ENCODE assay signal across 1 cellular context in genomic region chr17:81295678-81296381, GRCh38.
A peak's percentile ranks its signal among the peaks of the same experiment; 100 is the strongest.
TF ChIP-seq lines count a peak whose summit lies in the region.

No MANE protein-coding gene starts in this region.

TF ChIP-seq in K562, 482 proteins besides CTCF, POLR2A, EP300 and RAD21 (continued from another document and continues in another):
- TF ChIP-seq HOMEZ (CRISPR knock-in tag; IDR thresholded peaks at IDR 0.05) (no peak), ZNF830 (CRISPR knock-in tag; IDR thresholded peaks at IDR 0.05) (no peak; the same call in 1 of the 2 replicates), KAT7 (CRISPR knock-in tag; IDR thresholded peaks at IDR 0.05; ENCODE audit: borderline replicate concordance) (no peak), FOXA1 (IDR thresholded peaks at IDR 0.05; ENCODE audit: borderline replicate concordance) (no peak), NR1H2 (CRISPR knock-in tag; IDR thresholded peaks at IDR 0.05) (no peak), E2F1 (CRISPR knock-in tag; IDR thresholded peaks at IDR 0.05) (no peak), ZFX (CRISPR knock-in tag; IDR thresholded peaks at IDR 0.05) (no peak), ZNF512 (tag; IDR thresholded peaks at IDR 0.05) (no peak), ATF7 (IDR thresholded peaks at IDR 0.05) (no peak), DLX4 (CRISPR knock-in tag; IDR thresholded peaks at IDR 0.05) (no peak), YY1 (IDR thresholded peaks at IDR 0.05; ENCODE audit: borderline replicate concordance in 1 of 3, control insufficient read depth in 1 of 3, extremely low read depth in 1 of 3, insufficient read depth in 3 of 3, insufficient read length in 1 of 3, insufficient replicate concordance in 2 of 3, low read depth in 1 of 3, low read length in 2 of 3) (no peak), HNRNPH1 (optimal IDR thresholded peaks at IDR 0.05; ENCODE audit: low read depth, low read length) (no peak), MBD2 (IDR thresholded peaks at IDR 0.05; ENCODE audit: borderline replicate concordance, low read depth) (no peak), ZNF449 (CRISPR knock-in tag; IDR thresholded peaks at IDR 0.05) (no peak), TFAM (CRISPR knock-in tag; conservative IDR thresholded peaks at IDR 0.05) (no peak), FIP1L1 (IDR thresholded peaks at IDR 0.05; ENCODE audit: low read depth, low read length, poor library complexity, severe bottlenecking) (no peak), RERE (CRISPR knock-in tag; IDR thresholded peaks at IDR 0.05; ENCODE audit: borderline replicate concordance) (no peak), CREM (IDR thresholded peaks at IDR 0.05; ENCODE audit: low read depth) (no peak), ZNF395 (CRISPR knock-in tag; IDR thresholded peaks at IDR 0.05) (no peak), FUS (optimal IDR thresholded peaks at IDR 0.05; ENCODE audit: low read depth, low read length) (no peak), PTBP1 (IDR thresholded peaks at IDR 0.05; ENCODE audit: low read depth, low read length) (peak; percentile 97; the same call in 1 of the 2 replicates), SIX5 (IDR thresholded peaks at IDR 0.05; ENCODE audit: borderline replicate concordance in 1 of 2, insufficient read depth in 1 of 2, low read depth in 1 of 2, low read length in 2 of 2) (no peak), USF1 (CRISPR knock-in tag; IDR thresholded peaks at IDR 0.05) (no peak), PATZ1 (CRISPR knock-in tag; IDR thresholded peaks at IDR 0.05; ENCODE audit: borderline replicate concordance) (no peak), TOE1 (IDR thresholded peaks at IDR 0.05; ENCODE audit: borderline replicate concordance) (0 out of 2 replicates have a peak, but pooled peaks have one; percentile 6), TOE1 (CRISPR knock-in tag; IDR thresholded peaks at IDR 0.05; ENCODE audit: borderline replicate concordance, low read depth) (no peak), MTF1 (CRISPR knock-in tag; IDR thresholded peaks at IDR 0.05; ENCODE audit: borderline replicate concordance) (no peak), MEF2A (IDR thresholded peaks at IDR 0.05; ENCODE audit: control insufficient read depth, low read depth, low read length) (no peak), HNRNPK (IDR thresholded peaks at IDR 0.05; ENCODE audit: low read depth, low read length, poor library complexity, severe bottlenecking) (no peak), BCLAF1 (IDR thresholded peaks at IDR 0.05; ENCODE audit: borderline replicate concordance in 1 of 2, control insufficient read depth in 1 of 2, low read depth in 2 of 2, low read length in 1 of 2) (no peak), ZNF175 (CRISPR knock-in tag; IDR thresholded peaks at IDR 0.05; ENCODE audit: low read depth) (no peak), ZKSCAN8 (CRISPR knock-in tag; IDR thresholded peaks at IDR 0.05) (no peak), NFIX (CRISPR knock-in tag; IDR thresholded peaks at IDR 0.05; ENCODE audit: low read depth) (no peak), KDM1A (IDR thresholded peaks at IDR 0.05) (peak; percentile 97 to 98), HSF4 (CRISPR knock-in tag; IDR thresholded peaks at IDR 0.05; ENCODE audit: borderline replicate concordance) (no peak), TGIF2 (CRISPR knock-in tag; IDR thresholded peaks at IDR 0.05) (no peak), ZNF445 (CRISPR knock-in tag; IDR thresholded peaks at IDR 0.05; ENCODE audit: low read depth) (no peak), ZBTB2 (IDR thresholded peaks at IDR 0.05) (no peak), ZNF408 (CRISPR knock-in tag; IDR thresholded peaks at IDR 0.05; ENCODE audit: low read depth) (no peak)
